ENCODE assay signal across 28 cellular contexts in genomic region chr9:15225564-15226126, GRCh38.
"Had no signal": no experiment of that assay in that cellular context is flagged by ENCODE, and none has a peak within 500 bp of the region (broad histone marks: within the 10 kb centered on the region; RNA-seq: fewer than 3 reads in every experiment).

No MANE protein-coding gene starts in this region.

- H3K27me3 Mint-ChIP-seq: activated CD4-positive, alpha-beta memory T cell treated with anti-CD3 and anti-CD28 coated beads for 36 hours; activated CD4-positive, alpha-beta T cell treated with anti-CD3 and anti-CD28 coated beads, Interleukin-2, amount 10 ng/mL, durations not matched to agents 24 days and 14 days; activated CD8-positive, alpha-beta memory T cell treated with anti-CD3 and anti-CD28 coated beads, Interleukin-2, amount 10 ng/mL, durations not matched to agents 7 days and 5 days; activated naive CD4-positive, alpha-beta T cell treated with anti-CD3 and anti-CD28 coated beads, Interleukin-2, amount 50 U/mL, for 24 hours; activated naive CD8-positive, alpha-beta T cell treated with anti-CD3 and anti-CD28 coated beads for 36 hours; activated naive CD8-positive, alpha-beta T cell treated with anti-CD3 and anti-CD28 coated beads, Interleukin-2, amount 50 U/mL, for 24 hours had no signal

- DNase-seq: activated CD4-positive, alpha-beta memory T cell treated with anti-CD3 and anti-CD28 coated beads for 36 hours; activated CD4-positive, alpha-beta T cell treated with anti-CD3 and anti-CD28 coated beads, Interleukin-2, amount 10 ng/mL, durations not matched to agents 24 days and 14 days; activated CD8-positive, alpha-beta memory T cell treated with anti-CD3 and anti-CD28 coated beads, Interleukin-2, amount 10 ng/mL, durations not matched to agents 7 days and 5 days; activated CD8-positive, alpha-beta memory T cell treated with anti-CD3 and anti-CD28 coated beads, Interleukin-2, amount 50 U/mL, for 4 hours; activated CD8-positive, alpha-beta T cell treated with anti-CD3 and anti-CD28 coated beads, Interleukin-2, amount 10 ng/mL, durations not matched to agents 7 days and 5 days; activated effector memory CD4-positive, alpha-beta T cell treated with anti-CD3 and anti-CD28 coated beads, Interleukin-2, amount 50 U/mL, for 16 hours; activated naive CD4-positive, alpha-beta T cell treated with anti-CD3 and anti-CD28 coated beads for 36 hours; activated naive CD8-positive, alpha-beta T cell treated with anti-CD3 and anti-CD28 coated beads for 36 hours; activated naive CD8-positive, alpha-beta T cell treated with anti-CD3 and anti-CD28 coated beads, Interleukin-2, amount 50 U/mL, for 24 hours; activated T-cell treated with anti-CD3 and anti-CD28 coated beads, Interleukin-2, amount 50 U/mL, for 1 hour; activated T-cell treated with anti-CD3 and anti-CD28 coated beads, Interleukin-2, amount 50 U/mL, for 48 hours; adrenal gland; amygdala; aorta; central memory CD4-positive, alpha-beta T cell; cerebellar nuclear complex; colonic mucosa; effector CD8-positive, alpha-beta T cell; esophagus squamous epithelium; foreskin melanocyte; T-helper 2 cell had no signal

- ATAC-seq: activated CD8-positive, alpha-beta memory T cell treated with anti-CD3 and anti-CD28 coated beads, Interleukin-2, amount 10 ng/mL, durations not matched to agents 7 days and 5 days; activated CD8-positive, alpha-beta T cell treated with anti-CD3 and anti-CD28 coated beads, Interleukin-2, amount 10 ng/mL, durations not matched to agents 7 days and 5 days; activated naive CD8-positive, alpha-beta T cell treated with anti-CD3 and anti-CD28 coated beads, Interleukin-2, amount 50 U/mL, for 24 hours; gastroesophageal sphincter had no signal

- H3K36me3 ChIP-seq: adrenal gland, breast epithelium, cardiac muscle cell, colonic mucosa had no signal

- H3K4me3 ChIP-seq: adrenal gland, breast epithelium, cardiac muscle cell, colonic mucosa, esophagus squamous epithelium, gastroesophageal sphincter had no signal

- H3K9me3 ChIP-seq: adrenal gland, breast epithelium, colonic mucosa, esophagus squamous epithelium, gastroesophageal sphincter had no signal

- H3K9me3 Mint-ChIP-seq: activated CD4-positive, alpha-beta memory T cell treated with anti-CD3 and anti-CD28 coated beads for 36 hours; activated naive CD4-positive, alpha-beta T cell treated with anti-CD3 and anti-CD28 coated beads for 36 hours; activated naive CD4-positive, alpha-beta T cell treated with anti-CD3 and anti-CD28 coated beads, Interleukin-2, amount 50 U/mL, for 24 hours; activated T-helper 1 cell treated with anti-CD3 and anti-CD28 coated beads, Interleukin-12 subunit alpha, Interleukin-12 subunit beta, Interleukin-2, Interleukin-4 antibody, amounts not matched to agents 30 ng/mL and 10 ng/mL and 1 ng/mL, durations not matched to agents 14 hours and 24 hours and 36 hours; brain had no signal

- H3K4me3 Mint-ChIP-seq: activated CD4-positive, alpha-beta memory T cell treated with anti-CD3 and anti-CD28 coated beads for 36 hours; activated CD4-positive, alpha-beta T cell treated with anti-CD3 and anti-CD28 coated beads, Interleukin-2, amount 10 ng/mL, durations not matched to agents 24 days and 14 days; activated CD8-positive, alpha-beta memory T cell treated with anti-CD3 and anti-CD28 coated beads, Interleukin-2, amount 10 ng/mL, durations not matched to agents 7 days and 5 days; activated CD8-positive, alpha-beta T cell treated with anti-CD3 and anti-CD28 coated beads, Interleukin-2, amount 10 ng/mL, durations not matched to agents 7 days and 5 days; activated naive CD4-positive, alpha-beta T cell treated with anti-CD3 and anti-CD28 coated beads for 36 hours; activated naive CD4-positive, alpha-beta T cell treated with anti-CD3 and anti-CD28 coated beads, Interleukin-2, amount 50 U/mL, for 24 hours; activated naive CD8-positive, alpha-beta T cell treated with anti-CD3 and anti-CD28 coated beads for 36 hours; activated naive CD8-positive, alpha-beta T cell treated with anti-CD3 and anti-CD28 coated beads, Interleukin-2, amount 50 U/mL, for 24 hours; activated T-helper 1 cell treated with anti-CD3 and anti-CD28 coated beads, Interleukin-12 subunit alpha, Interleukin-12 subunit beta, Interleukin-2, Interleukin-4 antibody, amounts not matched to agents 30 ng/mL and 10 ng/mL and 1 ng/mL, durations not matched to agents 14 hours and 24 hours and 36 hours; brain had no signal

- H3K27ac Mint-ChIP-seq: activated CD4-positive, alpha-beta memory T cell treated with anti-CD3 and anti-CD28 coated beads for 36 hours; activated CD4-positive, alpha-beta T cell treated with anti-CD3 and anti-CD28 coated beads, Interleukin-2, amount 10 ng/mL, durations not matched to agents 24 days and 14 days; activated CD8-positive, alpha-beta memory T cell treated with anti-CD3 and anti-CD28 coated beads, Interleukin-2, amount 10 ng/mL, durations not matched to agents 7 days and 5 days; activated CD8-positive, alpha-beta T cell treated with anti-CD3 and anti-CD28 coated beads, Interleukin-2, amount 10 ng/mL, durations not matched to agents 7 days and 5 days; activated naive CD4-positive, alpha-beta T cell treated with anti-CD3 and anti-CD28 coated beads for 36 hours; activated naive CD4-positive, alpha-beta T cell treated with anti-CD3 and anti-CD28 coated beads, Interleukin-2, amount 50 U/mL, for 24 hours; activated naive CD8-positive, alpha-beta T cell treated with anti-CD3 and anti-CD28 coated beads for 36 hours; activated naive CD8-positive, alpha-beta T cell treated with anti-CD3 and anti-CD28 coated beads, Interleukin-2, amount 50 U/mL, for 24 hours; activated T-helper 2 cell treated with anti-CD3 and anti-CD28 coated beads, Interferon-gamma antibody, Interleukin-2, Interleukin-4, amounts not matched to agents 10 μg/mL and 5 μg/mL and 100 μg/mL, durations not matched to agents 14 hours and 24 hours and 36 hours; brain had no signal

- H3K36me3 Mint-ChIP-seq: brain had no signal

- H3K27me3 ChIP-seq: adrenal gland, breast epithelium, cardiac muscle cell, colonic mucosa, esophagus squamous epithelium, gastroesophageal sphincter had no signal

- H3K4me1 ChIP-seq: adrenal gland, breast epithelium, colonic mucosa, esophagus squamous epithelium had no signal

- H3K4me1 Mint-ChIP-seq: brain had no signal
